ENCODE assay signal across 8 cellular contexts in genomic region chr6:6803180-6803978, GRCh38.
DNase-seq lines count a peak whose midpoint lies in the region; ATAC-seq, FAIRE-seq and TF ChIP-seq lines count a peak whose summit lies in the region.

No MANE protein-coding gene starts in this region.

- DNase-seq in GM12878 (ENCODE audit: low read depth, low spot score) (no peak), NCI-H2107 treated with DMSO at 0.1 percent for 48 hours (lab: John Stamatoyannopoulos, UW; ENCODE audit: unreplicated experiment) (no peak), midbrain (lab: John Stamatoyannopoulos, UW) (no peak), SW 1271 (lab: John Stamatoyannopoulos, UW) (no peak)
- DNase-seq in stimulated activated naive CD4-positive, alpha-beta T cell treated with Interleukin-2 at 50 U/mL for 16 hours (lab: John Stamatoyannopoulos, UW) = no peak

- H4K20me1 ChIP-seq in BLaER1 treated with 17β-estradiol and CSF1 and Interleukin-3, amounts not matched to agents 10 nM and 100 nM = no peaks in the 10 kb centered on the region
- H4K20me1 ChIP-seq in GM12878 (ENCODE audit: control insufficient read depth, insufficient read depth) = no peaks in the 10 kb centered on the region

- CTCF ChIA-PET in GM12878 (lab: Yijun Ruan, JAX) = interaction anchor here (0.9 to 1.0 kb wide), 3 partner anchors 8 to 44 kb away, joined by 3 read pairs; no protein-coding TSS in a partner anchor

- no peak for TF ChIP-seq CTCF in GM12878 (IDR thresholded peaks at IDR 0.05 in 2 of 3, conservative IDR thresholded peaks at IDR 0.05 in 1 of 3; ENCODE audit: control insufficient read depth in 2 of 3, extremely low read depth in 1 of 3, insufficient read depth in 1 of 3, low read depth in 3 of 3, low read length in 3 of 3)

- H3K27ac ChIP-seq in BLaER1 treated with 17β-estradiol and CSF1 and Interleukin-3, amounts not matched to agents 10 nM and 100 nM = no peak overlapping the region
- no peak overlapping the region for H3K27ac ChIP-seq in GM12878 (ENCODE audit: control insufficient read depth, insufficient read depth)

- H3K36me3 ChIP-seq in BLaER1 treated with 17β-estradiol and CSF1 and Interleukin-3, amounts not matched to agents 10 nM and 100 nM = no peaks in the 10 kb centered on the region
- H3K36me3 ChIP-seq in GM12878 (ENCODE audit: control insufficient read depth in 2 of 2, insufficient read depth in 2 of 2, low read length in 1 of 2) = no peaks in the 10 kb centered on the region

- intact Hi-C loops in GM12878 (cut with micrococcal nuclease; ENCODE audit: unreplicated experiment) = loop anchor here (5.0 kb wide), 1 partner anchor 54 kb away; no protein-coding TSS in a partner anchor

- no peak for TF ChIP-seq RAD21 in GM12878 (IDR thresholded peaks at IDR 0.05; ENCODE audit: insufficient read depth, low read depth, low read length)

- H2AFZ ChIP-seq in GM12878 (ENCODE audit: control insufficient read depth, low read depth, low read length) = 0 out of 2 replicates have a peak overlapping the region, but pooled peaks have one; percentile 8

- H3K9ac ChIP-seq in BLaER1 treated with 17β-estradiol and CSF1 and Interleukin-3, amounts not matched to agents 10 nM and 100 nM = no peak overlapping the region
- H3K9ac ChIP-seq in GM12878 (ENCODE audit: control insufficient read depth, insufficient read depth, low read length) = no peak overlapping the region

- no peak overlapping the region for H3K4me3 ChIP-seq in BLaER1 treated with 17β-estradiol and CSF1 and Interleukin-3, amounts not matched to agents 10 nM and 100 nM
- H3K4me3 ChIP-seq in GM12878 = no peak overlapping the region

- TF ChIP-seq POLR2A in GM12878 (IDR thresholded peaks at IDR 0.05; ENCODE audit: low read depth, low read length) = no peak

- H3K4me2 ChIP-seq in BLaER1 treated with 17β-estradiol and CSF1 and Interleukin-3, amounts not matched to agents 10 nM and 100 nM = peak overlapping the region; percentile 7 to 65 (median 57); a peak in 20 of 22 replicates
- peak overlapping the region; percentile 40 for H3K4me2 ChIP-seq in GM12878 (ENCODE audit: control insufficient read depth, insufficient read depth)

- RAD21 ChIA-PET in GM12878 (lab: Charles Lee; ENCODE audit: unreplicated experiment) = interaction anchor here (0.6 to 1.0 kb wide), 3 partner anchors 16 to 115 kb away, joined by 3 read pairs; no protein-coding TSS in a partner anchor

- FAIRE-seq in GM12878 (lab: Jason Lieb, UNC) = peak; percentile 74

- peaks cover 0 to 6% (median 0%) of the 10 kb centered on the region in 11 experiments; a peak in 1 of 22 replicates for H3K27me3 ChIP-seq in BLaER1 treated with 17β-estradiol and CSF1 and Interleukin-3, amounts not matched to agents 10 nM and 100 nM
- no peaks in the 10 kb centered on the region for H3K27me3 ChIP-seq in GM12878 (replicated peaks in 1 of 2; ENCODE audit: control insufficient read depth in 2 of 2, insufficient read depth in 2 of 2, low read length in 1 of 2)

- ATAC-seq in GM19351 (IDR thresholded peaks at IDR 0.05; ENCODE audit: unreplicated experiment) (peak; percentile 68), HG03342 (IDR thresholded peaks at IDR 0.05; ENCODE audit: unreplicated experiment) (peak; percentile 79), GM12878 (peak; percentile 77)

- H3K79me2 ChIP-seq in GM12878 (ENCODE audit: control insufficient read depth, insufficient read depth, low read length) = no peaks in the 10 kb centered on the region

- BruUV-seq in GM12878 (replicated peaks; lab: Mats Ljungman, UMichigan) = no TSS peak

- in situ Hi-C loops in GM12878 (cut with MboI) = no loop called here

- SMC1A ChIA-PET in GM12878 (lab: Charles Lee; ENCODE audit: uncharacterized antibody, unreplicated experiment) = interaction anchor here (0.6 to 1.6 kb wide), 9 partner anchors 8 to 89 kb away, joined by 3 to 5 read pairs (median 4); no protein-coding TSS in a partner anchor

- POLR2A ChIA-PET in GM12878 (lab: Charles Lee) = interaction anchor here (0.5 to 1.2 kb wide), 2 partner anchors 13 to 57 kb away, joined by 3 to 4 read pairs; no protein-coding TSS in a partner anchor

- 19% methylated on average over 18 of the region's 18 CpGs for WGBS in GM12878 (ENCODE audit: insufficient coverage, insufficient replicate concordance, low lambda C conversion rate, missing lambda C conversion rate)

- H3K9me3 ChIP-seq in BLaER1 treated with 17β-estradiol and CSF1 and Interleukin-3, amounts not matched to agents 10 nM and 100 nM (replicated peaks in 1 of 11) = peaks cover 0 to 10% (median 6%) of the 10 kb centered on the region in 11 experiments; a peak in 8 of 22 replicates
- peaks cover 2% of the 10 kb centered on the region; the same call in 2 of the 3 replicates for H3K9me3 ChIP-seq in GM12878 (replicated peaks; ENCODE audit: control insufficient read depth, insufficient read depth, low read length)

- peaks cover 73 to 90% (median 80%) of the 10 kb centered on the region in 10 experiments for H3K4me1 ChIP-seq in BLaER1 treated with 17β-estradiol and CSF1 and Interleukin-3, amounts not matched to agents 10 nM and 100 nM
- peaks cover 62% of the 10 kb centered on the region for H3K4me1 ChIP-seq in GM12878 (ENCODE audit: control insufficient read depth, insufficient read depth, low read length)

- no peak for TF ChIP-seq EP300 in GM12878 (IDR thresholded peaks at IDR 0.05; ENCODE audit: borderline replicate concordance in 1 of 2, control insufficient read depth in 1 of 2, low read depth in 2 of 2, low read length in 2 of 2)

TF ChIP-seq in GM12878, 131 proteins besides CTCF, POLR2A, EP300 and RAD21 (continues in another document):
- TF ChIP-seq CHD4 (IDR thresholded peaks at IDR 0.05) (no peak), SPI1 (IDR thresholded peaks at IDR 0.05; ENCODE audit: borderline replicate concordance, insufficient read depth, low read depth, low read length) (peak; percentile 60; the same call in 1 of the 2 replicates), HDAC6 (IDR thresholded peaks at IDR 0.05; ENCODE audit: unreplicated experiment) (no peak), FOS (IDR thresholded peaks at IDR 0.05; ENCODE audit: borderline replicate concordance, extremely low read depth, insufficient read length) (no peak), ESRRA (IDR thresholded peaks at IDR 0.05; ENCODE audit: low read length) (no peak), MEF2A (IDR thresholded peaks at IDR 0.05; ENCODE audit: insufficient read depth, low read depth, low read length) (no peak), IRF4 (IDR thresholded peaks at IDR 0.05; ENCODE audit: low read depth, low read length) (no peak), TCF3 (IDR thresholded peaks at IDR 0.05; ENCODE audit: borderline replicate concordance, insufficient read depth, low read depth, low read length) (0 out of 2 replicates have a peak, but pooled peaks have one; percentile 34), CBX3 (IDR thresholded peaks at IDR 0.05; ENCODE audit: borderline replicate concordance, low read depth) (no peak), CEBPB (IDR thresholded peaks at IDR 0.05; ENCODE audit: borderline replicate concordance in 1 of 2, low read depth in 2 of 2, low read length in 2 of 2) (no peak), CHD2 (IDR thresholded peaks at IDR 0.05; ENCODE audit: borderline replicate concordance, low read depth, low read length) (no peak)
- TF ChIP-seq, protein P1, sequence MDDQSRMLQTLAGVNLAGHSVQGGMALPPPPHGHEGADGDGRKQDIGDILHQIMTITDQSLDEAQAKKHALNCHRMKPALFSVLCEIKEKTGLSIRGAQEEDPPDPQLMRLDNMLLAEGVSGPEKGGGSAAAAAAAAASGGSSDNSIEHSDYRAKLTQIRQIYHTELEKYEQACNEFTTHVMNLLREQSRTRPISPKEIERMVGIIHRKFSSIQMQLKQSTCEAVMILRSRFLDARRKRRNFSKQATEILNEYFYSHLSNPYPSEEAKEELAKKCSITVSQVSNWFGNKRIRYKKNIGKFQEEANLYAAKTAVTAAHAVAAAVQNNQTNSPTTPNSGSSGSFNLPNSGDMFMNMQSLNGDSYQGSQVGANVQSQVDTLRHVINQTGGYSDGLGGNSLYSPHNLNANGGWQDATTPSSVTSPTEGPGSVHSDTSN (IDR thresholded peaks at IDR 0.05; ENCODE audit: insufficient replicate concordance, low read depth, low read length) = peak; percentile 87
- TF ChIP-seq, protein P2, sequence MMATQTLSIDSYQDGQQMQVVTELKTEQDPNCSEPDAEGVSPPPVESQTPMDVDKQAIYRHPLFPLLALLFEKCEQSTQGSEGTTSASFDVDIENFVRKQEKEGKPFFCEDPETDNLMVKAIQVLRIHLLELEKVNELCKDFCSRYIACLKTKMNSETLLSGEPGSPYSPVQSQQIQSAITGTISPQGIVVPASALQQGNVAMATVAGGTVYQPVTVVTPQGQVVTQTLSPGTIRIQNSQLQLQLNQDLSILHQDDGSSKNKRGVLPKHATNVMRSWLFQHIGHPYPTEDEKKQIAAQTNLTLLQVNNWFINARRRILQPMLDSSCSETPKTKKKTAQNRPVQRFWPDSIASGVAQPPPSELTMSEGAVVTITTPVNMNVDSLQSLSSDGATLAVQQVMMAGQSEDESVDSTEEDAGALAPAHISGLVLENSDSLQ (IDR thresholded peaks at IDR 0.05) = peak; percentile 80
- TF ChIP-seq, protein P3, sequence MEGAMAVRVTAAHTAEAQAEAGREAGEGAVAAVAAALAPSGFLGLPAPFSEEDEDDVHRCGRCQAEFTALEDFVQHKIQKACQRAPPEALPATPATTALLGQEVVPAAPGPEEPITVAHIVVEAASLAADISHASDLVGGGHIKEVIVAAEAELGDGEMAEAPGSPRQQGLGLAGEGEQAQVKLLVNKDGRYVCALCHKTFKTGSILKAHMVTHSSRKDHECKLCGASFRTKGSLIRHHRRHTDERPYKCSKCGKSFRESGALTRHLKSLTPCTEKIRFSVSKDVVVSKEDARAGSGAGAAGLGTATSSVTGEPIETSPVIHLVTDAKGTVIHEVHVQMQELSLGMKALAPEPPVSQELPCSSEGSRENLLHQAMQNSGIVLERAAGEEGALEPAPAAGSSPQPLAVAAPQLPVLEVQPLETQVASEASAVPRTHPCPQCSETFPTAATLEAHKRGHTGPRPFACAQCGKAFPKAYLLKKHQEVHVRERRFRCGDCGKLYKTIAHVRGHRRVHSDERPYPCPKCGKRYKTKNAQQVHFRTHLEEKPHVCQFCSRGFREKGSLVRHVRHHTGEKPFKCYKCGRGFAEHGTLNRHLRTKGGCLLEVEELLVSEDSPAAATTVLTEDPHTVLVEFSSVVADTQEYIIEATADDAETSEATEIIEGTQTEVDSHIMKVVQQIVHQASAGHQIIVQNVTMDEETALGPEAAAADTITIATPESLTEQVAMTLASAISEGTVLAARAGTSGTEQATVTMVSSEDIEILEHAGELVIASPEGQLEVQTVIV (IDR thresholded peaks at IDR 0.05; ENCODE audit: borderline replicate concordance, partially characterized antibody) = no peak
